In the genomic region with DNA sequence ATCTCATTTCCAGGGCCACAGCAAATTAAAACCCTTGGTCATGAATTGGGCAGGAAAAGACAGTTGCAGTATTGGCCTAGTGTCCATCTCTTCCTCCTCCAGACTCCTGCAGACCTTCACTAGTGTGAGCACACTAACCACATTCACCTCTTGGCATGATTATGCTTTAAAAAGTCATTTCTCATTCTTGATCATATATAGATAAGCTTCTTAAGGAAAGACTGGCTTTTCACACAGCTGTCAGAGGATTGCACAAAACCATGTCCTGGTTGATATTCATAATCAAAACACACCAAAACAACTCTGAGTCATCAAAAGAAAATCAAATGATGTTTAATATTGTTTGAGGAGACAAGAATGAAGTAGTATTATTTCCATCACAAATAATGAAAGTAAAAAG, we compare ENCODE assay signal across 1 cellular context.
TF ChIP-seq lines count a peak whose summit lies in the region.

No MANE protein-coding gene starts in this region.

TF ChIP-seq in SK-N-SH, 30 proteins besides CTCF, POLR2A, EP300 and RAD21 (continued from another document):
- TF ChIP-seq, protein P1, sequence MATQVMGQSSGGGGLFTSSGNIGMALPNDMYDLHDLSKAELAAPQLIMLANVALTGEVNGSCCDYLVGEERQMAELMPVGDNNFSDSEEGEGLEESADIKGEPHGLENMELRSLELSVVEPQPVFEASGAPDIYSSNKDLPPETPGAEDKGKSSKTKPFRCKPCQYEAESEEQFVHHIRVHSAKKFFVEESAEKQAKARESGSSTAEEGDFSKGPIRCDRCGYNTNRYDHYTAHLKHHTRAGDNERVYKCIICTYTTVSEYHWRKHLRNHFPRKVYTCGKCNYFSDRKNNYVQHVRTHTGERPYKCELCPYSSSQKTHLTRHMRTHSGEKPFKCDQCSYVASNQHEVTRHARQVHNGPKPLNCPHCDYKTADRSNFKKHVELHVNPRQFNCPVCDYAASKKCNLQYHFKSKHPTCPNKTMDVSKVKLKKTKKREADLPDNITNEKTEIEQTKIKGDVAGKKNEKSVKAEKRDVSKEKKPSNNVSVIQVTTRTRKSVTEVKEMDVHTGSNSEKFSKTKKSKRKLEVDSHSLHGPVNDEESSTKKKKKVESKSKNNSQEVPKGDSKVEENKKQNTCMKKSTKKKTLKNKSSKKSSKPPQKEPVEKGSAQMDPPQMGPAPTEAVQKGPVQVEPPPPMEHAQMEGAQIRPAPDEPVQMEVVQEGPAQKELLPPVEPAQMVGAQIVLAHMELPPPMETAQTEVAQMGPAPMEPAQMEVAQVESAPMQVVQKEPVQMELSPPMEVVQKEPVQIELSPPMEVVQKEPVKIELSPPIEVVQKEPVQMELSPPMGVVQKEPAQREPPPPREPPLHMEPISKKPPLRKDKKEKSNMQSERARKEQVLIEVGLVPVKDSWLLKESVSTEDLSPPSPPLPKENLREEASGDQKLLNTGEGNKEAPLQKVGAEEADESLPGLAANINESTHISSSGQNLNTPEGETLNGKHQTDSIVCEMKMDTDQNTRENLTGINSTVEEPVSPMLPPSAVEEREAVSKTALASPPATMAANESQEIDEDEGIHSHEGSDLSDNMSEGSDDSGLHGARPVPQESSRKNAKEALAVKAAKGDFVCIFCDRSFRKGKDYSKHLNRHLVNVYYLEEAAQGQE (IDR thresholded peaks at IDR 0.05; ENCODE audit: low read depth, low read length): no peak
- peak; percentile 83 for TF ChIP-seq SIN3A (IDR thresholded peaks at IDR 0.05; ENCODE audit: borderline replicate concordance, low read depth, low read length)
- TF ChIP-seq MEF2A (IDR thresholded peaks at IDR 0.05; ENCODE audit: borderline replicate concordance, low read depth): peak; percentile 62; the same call in 1 of the 2 replicates
- 0 out of 2 replicates have a peak, but pooled peaks have one; percentile 14 for TF ChIP-seq ELF1 (IDR thresholded peaks at IDR 0.05)
- peak; percentile 86 for TF ChIP-seq NFIC (IDR thresholded peaks at IDR 0.05; ENCODE audit: borderline replicate concordance)
- no peak for TF ChIP-seq SMC3 (IDR thresholded peaks at IDR 0.05; ENCODE audit: low read depth, low read length)
- TF ChIP-seq, protein P2, sequence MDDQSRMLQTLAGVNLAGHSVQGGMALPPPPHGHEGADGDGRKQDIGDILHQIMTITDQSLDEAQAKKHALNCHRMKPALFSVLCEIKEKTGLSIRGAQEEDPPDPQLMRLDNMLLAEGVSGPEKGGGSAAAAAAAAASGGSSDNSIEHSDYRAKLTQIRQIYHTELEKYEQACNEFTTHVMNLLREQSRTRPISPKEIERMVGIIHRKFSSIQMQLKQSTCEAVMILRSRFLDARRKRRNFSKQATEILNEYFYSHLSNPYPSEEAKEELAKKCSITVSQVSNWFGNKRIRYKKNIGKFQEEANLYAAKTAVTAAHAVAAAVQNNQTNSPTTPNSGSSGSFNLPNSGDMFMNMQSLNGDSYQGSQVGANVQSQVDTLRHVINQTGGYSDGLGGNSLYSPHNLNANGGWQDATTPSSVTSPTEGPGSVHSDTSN (IDR thresholded peaks at IDR 0.05): peak; percentile 94
- TF ChIP-seq YY1 (IDR thresholded peaks at IDR 0.05; ENCODE audit: low read depth): no peak
- TF ChIP-seq RCOR1 (IDR thresholded peaks at IDR 0.05; ENCODE audit: low read length): no peak
- TF ChIP-seq POLR2AphosphoS5 (IDR thresholded peaks at IDR 0.05; ENCODE audit: low read depth, low read length): peak; percentile 75
- no peak for TF ChIP-seq MXI1 (IDR thresholded peaks at IDR 0.05; ENCODE audit: low read depth, low read length)
- peak; percentile 59; the same call in 1 of the 2 replicates for TF ChIP-seq FOXM1 (IDR thresholded peaks at IDR 0.05; ENCODE audit: low read depth)
- no peak for TF ChIP-seq RFX5 (IDR thresholded peaks at IDR 0.05; ENCODE audit: low read length)
- no peak for TF ChIP-seq EZH2phosphoT487 (IDR thresholded peaks at IDR 0.05; ENCODE audit: borderline replicate concordance, low read depth)
- TF ChIP-seq JUND (IDR thresholded peaks at IDR 0.05): peak; percentile 94
- no peak for TF ChIP-seq NRF1 (IDR thresholded peaks at IDR 0.05; ENCODE audit: low read depth, low read length)
- TF ChIP-seq, protein P3, sequence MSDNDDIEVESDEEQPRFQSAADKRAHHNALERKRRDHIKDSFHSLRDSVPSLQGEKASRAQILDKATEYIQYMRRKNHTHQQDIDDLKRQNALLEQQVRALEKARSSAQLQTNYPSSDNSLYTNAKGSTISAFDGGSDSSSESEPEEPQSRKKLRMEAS (IDR thresholded peaks at IDR 0.05; ENCODE audit: low read depth): no peak
- TF ChIP-seq TAF1 (IDR thresholded peaks at IDR 0.05; ENCODE audit: borderline replicate concordance, low read depth, low read length): no peak
- TF ChIP-seq, protein P4, sequence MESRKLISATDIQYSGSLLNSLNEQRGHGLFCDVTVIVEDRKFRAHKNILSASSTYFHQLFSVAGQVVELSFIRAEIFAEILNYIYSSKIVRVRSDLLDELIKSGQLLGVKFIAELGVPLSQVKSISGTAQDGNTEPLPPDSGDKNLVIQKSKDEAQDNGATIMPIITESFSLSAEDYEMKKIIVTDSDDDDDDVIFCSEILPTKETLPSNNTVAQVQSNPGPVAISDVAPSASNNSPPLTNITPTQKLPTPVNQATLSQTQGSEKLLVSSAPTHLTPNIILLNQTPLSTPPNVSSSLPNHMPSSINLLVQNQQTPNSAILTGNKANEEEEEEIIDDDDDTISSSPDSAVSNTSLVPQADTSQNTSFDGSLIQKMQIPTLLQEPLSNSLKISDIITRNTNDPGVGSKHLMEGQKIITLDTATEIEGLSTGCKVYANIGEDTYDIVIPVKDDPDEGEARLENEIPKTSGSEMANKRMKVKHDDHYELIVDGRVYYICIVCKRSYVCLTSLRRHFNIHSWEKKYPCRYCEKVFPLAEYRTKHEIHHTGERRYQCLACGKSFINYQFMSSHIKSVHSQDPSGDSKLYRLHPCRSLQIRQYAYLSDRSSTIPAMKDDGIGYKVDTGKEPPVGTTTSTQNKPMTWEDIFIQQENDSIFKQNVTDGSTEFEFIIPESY (IDR thresholded peaks at IDR 0.05; ENCODE audit: borderline replicate concordance, low read depth): peak; percentile 65; the same call in 1 of the 2 replicates
